In the genomic region with DNA sequence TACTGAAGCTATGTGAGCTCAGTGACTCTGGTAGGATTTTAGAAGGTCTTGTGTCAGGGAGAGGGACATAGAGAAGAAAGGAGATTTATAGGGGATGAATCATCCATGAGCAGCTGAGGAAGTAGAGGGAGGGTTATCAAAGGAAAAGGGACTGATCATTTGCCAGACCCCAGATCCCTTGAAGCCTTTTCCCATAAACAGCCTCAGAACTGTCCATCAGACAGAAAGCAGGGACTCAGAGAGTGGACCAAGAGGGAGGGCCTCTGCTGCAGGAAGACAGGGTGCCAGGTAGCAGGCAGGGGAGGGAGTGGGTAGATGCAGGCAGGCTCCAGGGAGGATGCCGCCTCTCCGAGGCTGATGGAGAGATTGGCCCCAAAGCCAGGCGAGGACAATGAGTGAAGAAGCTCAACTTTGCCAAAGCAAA, we compare ENCODE assay signal across 14 cellular contexts.
DNase-seq lines count a peak whose midpoint lies in the region; ATAC-seq and TF ChIP-seq lines count a peak whose summit lies in the region.
"Had no signal": no experiment of that assay in that cellular context is flagged by ENCODE, and none has a peak within 500 bp of the region (broad histone marks: within the 10 kb centered on the region; RNA-seq: fewer than 3 reads in every experiment).

No MANE protein-coding gene starts in this region.

- intact Hi-C loops in left ventricle myocardium inferior (cut with micrococcal nuclease) = no loop called here
- intact Hi-C loops in sciatic nerve (cut with DNase I) = no loop called here

- in situ Hi-C loops in G401 (cut with HindIII; ENCODE audit: low sequenced_read_pairs) = no loop called here

- H3K4me1 ChIP-seq in left ventricle myocardium inferior = peaks cover 79% of the 10 kb centered on the region

- H3K27me3 ChIP-seq in left ventricle myocardium inferior (ENCODE audit: low read depth) = no peaks in the 10 kb centered on the region

- H3K4me3 ChIP-seq in left ventricle myocardium inferior = no peak overlapping the region
- H3K4me3 ChIP-seq: BLaER1 treated with 17β-estradiol and CSF1 and Interleukin-3, amounts not matched to agents 10 nM and 100 nM had no signal

- H3K27ac ChIP-seq in left ventricle myocardium inferior (replicated peaks) = peak overlapping the region; percentile 39
- H3K27ac ChIP-seq: BLaER1 treated with 17β-estradiol and CSF1 and Interleukin-3, amounts not matched to agents 10 nM and 100 nM had no signal

- H3K36me3 ChIP-seq in left ventricle myocardium inferior = peaks cover 95% of the 10 kb centered on the region

- DNase-seq in COLO829 (ENCODE audit: low spot score) (peak; percentile 63), left ventricle myocardium inferior (no peak), sciatic nerve (ENCODE audit: low spot score) (no peak), NCI-H2196 treated with DMSO at 0.1 percent for 48 hours (lab: John Stamatoyannopoulos, UW; ENCODE audit: unreplicated experiment) (no peak), T-helper 9 cell (no peak), G401 (ENCODE audit: low spot score) (no peak), retina (no peak)
- DNase-seq: activated CD8-positive, alpha-beta T cell treated with anti-CD3 and anti-CD28 coated beads for 36 hours; activated gamma-delta T cell treated with Interleukin-2 at 50 U/mL for 16 hours; MV-4-11; NCI-H446 treated with DMSO at 0.1 percent for 48 hours; T1000 had no signal

- ATAC-seq in SK-N-SH treated with all-trans-retinoic acid at 6 μM for 48 hours (peak; percentile 44), sciatic nerve (peak; percentile 3)
- ATAC-seq: activated CD8-positive, alpha-beta T cell treated with anti-CD3 and anti-CD28 coated beads for 36 hours had no signal

- H3K9me3 ChIP-seq in left ventricle myocardium inferior (replicated peaks) = no peaks in the 10 kb centered on the region
- H3K9me3 ChIP-seq: BLaER1 treated with 17β-estradiol and CSF1 and Interleukin-3, amounts not matched to agents 10 nM and 100 nM had no signal

- TF ChIP-seq CTCF in left ventricle myocardium inferior (IDR thresholded peaks at IDR 0.05; ENCODE audit: borderline replicate concordance) = no peak

TF ChIP-seq in SK-N-SH treated with all-trans-retinoic acid at 6 μM for 48 hours, 23 proteins besides CTCF, POLR2A, EP300 and RAD21:
- 0 out of 2 replicates have a peak, but pooled peaks have one; percentile 43 for TF ChIP-seq ZNF70 (CRISPR knock-in tag; IDR thresholded peaks at IDR 0.05)
- no peak for TF ChIP-seq TCF4 (CRISPR knock-in tag; IDR thresholded peaks at IDR 0.05; ENCODE audit: borderline replicate concordance)
